23 cellular contexts compared by ENCODE assay signal in the genomic region with DNA sequence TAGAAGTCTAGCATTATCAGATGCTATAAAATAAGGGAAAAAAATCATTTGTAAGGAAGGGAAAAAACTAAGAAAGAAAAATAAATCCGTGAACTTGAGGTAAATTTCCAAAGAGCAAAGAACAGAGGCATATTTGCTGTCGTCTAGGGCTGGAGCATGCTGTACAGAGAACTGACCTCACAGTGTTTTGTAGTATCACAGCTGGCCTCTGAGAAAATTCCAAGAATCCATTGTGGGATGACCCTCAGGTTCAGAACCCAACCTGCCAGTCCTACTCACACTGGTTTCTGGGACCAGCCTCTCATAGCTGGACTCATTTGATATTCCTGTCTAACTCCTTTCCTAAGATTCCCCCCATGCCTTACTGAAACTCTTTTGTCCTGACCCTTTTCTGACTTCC.
"Had no signal": no experiment of that assay in that cellular context is flagged by ENCODE, and none has a peak within 500 bp of the region (broad histone marks: within the 10 kb centered on the region; RNA-seq: fewer than 3 reads in every experiment).

No MANE protein-coding gene starts in this region.

- H3K36me3 Mint-ChIP-seq: memory B cell; naive B cell; natural killer cell treated with Interleukin-12 subunit alpha and Interleukin-12 subunit beta and Interleukin-15 and Interleukin-18, amount 100 ng/mL, for 72 hours; stimulated activated memory B cell treated with anti-CD40 and anti-IgM and Interleukin-4, amounts not matched to agents 10 μg/mL and 1 μg/mL and 100 μg/mL, for 72 hours had no signal

- H3K4me1 ChIP-seq: esophagus muscularis mucosa, lower lobe of right lung, psoas muscle, testis, tibial artery, upper lobe of left lung had no signal

- H3K9me3 Mint-ChIP-seq: memory B cell had no signal

- ATAC-seq: left ventricle myocardium superior; lower lobe of right lung; natural killer cell treated with Interleukin-12 subunit alpha and Interleukin-12 subunit beta and Interleukin-15 and Interleukin-18, amount 100 ng/mL, for 72 hours; psoas muscle; stimulated activated memory B cell treated with anti-CD40 and anti-IgM and Interleukin-4, amounts not matched to agents 10 μg/mL and 1 μg/mL and 100 μg/mL, for 72 hours; stimulated activated naive CD8-positive, alpha-beta T cell treated with anti-CD3 and anti-CD28 coated beads, Interleukin-15, Interleukin-2, amounts not matched to agents 100 U/mL and 50 U/mL, for 24 hours had no signal

- H3K27me3 ChIP-seq: esophagus muscularis mucosa, ovary, testis, tibial artery, upper lobe of left lung had no signal

- H3K27ac Mint-ChIP-seq: memory B cell; naive B cell; natural killer cell treated with Interleukin-12 subunit alpha and Interleukin-12 subunit beta and Interleukin-15 and Interleukin-18, amount 100 ng/mL, for 72 hours; stimulated activated memory B cell treated with anti-CD40 and anti-IgM and Interleukin-4, amounts not matched to agents 10 μg/mL and 1 μg/mL and 100 μg/mL, for 72 hours had no signal

- H3K27ac ChIP-seq: coronary artery, esophagus muscularis mucosa, lower lobe of right lung, ovary, psoas muscle, testis, tibial artery had no signal

- DNase-seq: dermis blood vessel endothelial cell; effector memory CD4-positive, alpha-beta T cell; foreskin melanocyte; left ventricle myocardium superior; lower lobe of right lung; naive B cell; occipital lobe; ovary; posterior cingulate gyrus; psoas muscle; right cardiac atrium; stimulated activated CD4-positive, alpha-beta T cell treated with anti-CD3 and anti-CD28 coated beads, Interleukin-4, amount 100 ng/mL, for 4 hours; stimulated activated naive CD8-positive, alpha-beta T cell treated with anti-CD3 and anti-CD28 coated beads, Interleukin-15, Interleukin-2, amounts not matched to agents 100 U/mL and 50 U/mL, for 24 hours; substantia nigra; testis; tibial artery; upper lobe of left lung had no signal

- H3K9me3 ChIP-seq: lower lobe of right lung, ovary, psoas muscle, testis, tibial artery had no signal

- H3K36me3 ChIP-seq: esophagus muscularis mucosa, lower lobe of right lung, ovary, tibial artery, upper lobe of left lung had no signal

- H3K4me3 ChIP-seq: coronary artery, esophagus muscularis mucosa, lower lobe of right lung, ovary, psoas muscle, smooth muscle cell, testis, tibial artery, upper lobe of left lung had no signal
